ENCODE assay signal across 17 cellular contexts in genomic region chr6:168906251-168906845, GRCh38.
A peak's percentile ranks its signal among the peaks of the same experiment; 100 is the strongest.
DNase-seq lines count a peak whose midpoint lies in the region; ATAC-seq, FAIRE-seq and TF ChIP-seq lines count a peak whose summit lies in the region.
"Had no signal": no experiment of that assay in that cellular context is flagged by ENCODE, and none has a peak within 500 bp of the region (broad histone marks: within the 10 kb centered on the region; RNA-seq: fewer than 3 reads in every experiment).

No MANE protein-coding gene starts in this region.

- H3K27ac Mint-ChIP-seq in progenitor cell of endocrine pancreas = peak overlapping the region; percentile 71

- intact Hi-C loops in K562 (cut with micrococcal nuclease) = no loop called here

- WGBS in K562 (ENCODE audit: insufficient coverage, low coverage, missing lambda C conversion rate) = under 1% methylated on average over 7 of the region's 7 CpGs
- WGBS in mesendoderm (ENCODE audit: extremely low coverage, insufficient coverage, low lambda C conversion rate) = no CpG with 5 or more reads among the region's 7 CpGs
- 62 to 68% methylated on average over 3 to 7 of the region's 7 CpGs for WGBS in upper lobe of left lung, 2 donors

- H3K79me1 ChIP-seq in mesendoderm (ENCODE audit: low read length) = no peaks in the 10 kb centered on the region

- BruUV-seq in K562 (replicated peaks; lab: Mats Ljungman, UMichigan) = no TSS peak

- no peak overlapping the region for H2AFZ ChIP-seq in K562 (ENCODE audit: low read depth, low read length)

- DNase-seq in NCI-H526 (lab: John Stamatoyannopoulos, UW) (peak; percentile 25 to 65), K562 (ENCODE audit: extremely low read depth in 1 of 4, low spot score in 3 of 4) (no peak), mesendoderm (peak; percentile 19), progenitor cell of endocrine pancreas (ENCODE audit: low spot score, unreplicated experiment) (no peak), GF-D8 (lab: John Stamatoyannopoulos, UW) (no peak), upper lobe of left lung (no peak), NCI-H1092 treated with DMSO at 0.1 percent for 48 hours (lab: John Stamatoyannopoulos, UW) (no peak)
- DNase-seq: ACHN; CD4-positive, CD25-positive, alpha-beta regulatory T cell; IMR-90; NCI-H1417 treated with DMSO at 0.1 percent for 48 hours; NCI-H345; PC-3; SK-N-SH had no signal

- no peak for TF ChIP-seq EP300 in K562 (IDR thresholded peaks at IDR 0.05; ENCODE audit: low read length)
- no peak for TF ChIP-seq EP300 in upper lobe of left lung (IDR thresholded peaks at IDR 0.05)

- H3K36me3 ChIP-seq in K562 (ENCODE audit: control insufficient read depth, insufficient read depth, low read length) (no peaks in the 10 kb centered on the region), mesendoderm (ENCODE audit: control insufficient read depth, insufficient read depth, low read length) (no peaks in the 10 kb centered on the region), upper lobe of left lung (no peaks in the 10 kb centered on the region)
- H3K36me3 ChIP-seq: HAP-1 had no signal

- H3K79me2 ChIP-seq in K562 (ENCODE audit: control insufficient read depth, insufficient read depth, low read length) = no peaks in the 10 kb centered on the region
- H3K79me2 ChIP-seq in mesendoderm (ENCODE audit: control insufficient read depth, insufficient read depth, low read length) = no peaks in the 10 kb centered on the region

- H3K4me2 ChIP-seq in K562 (ENCODE audit: insufficient read depth, low read length) (no peak overlapping the region), mesendoderm (ENCODE audit: low read length) (no peak overlapping the region)
- H3K4me2 ChIP-seq: SK-N-SH had no signal

- no peak overlapping the region for H2AK5ac ChIP-seq in mesendoderm (ENCODE audit: low read length)

- CTCF ChIA-PET in K562 (lab: Yijun Ruan, JAX; ENCODE audit: low intra/inter-chr PET ratio) = no interaction called here

- H3K36me3 Mint-ChIP-seq in progenitor cell of endocrine pancreas (ENCODE audit: insufficient read depth) = no peaks in the 10 kb centered on the region

- ATAC-seq in K562 (no peak), upper lobe of left lung (ENCODE audit: low FRiP score in 2 of 2) (no peak), GM18520 (IDR thresholded peaks at IDR 0.05; ENCODE audit: unreplicated experiment) (no peak)
- ATAC-seq: PC-3 had no signal

- H3K4me1 ChIP-seq in K562 (replicated peaks in 1 of 2; ENCODE audit: control insufficient read depth in 2 of 2, insufficient read depth in 2 of 2, low read length in 2 of 2) (no peaks in the 10 kb centered on the region), mesendoderm (ENCODE audit: control insufficient read depth, low read depth, low read length) (no peaks in the 10 kb centered on the region), upper lobe of left lung (no peaks in the 10 kb centered on the region)
- H3K4me1 ChIP-seq: HAP-1 had no signal

- H3K4me3 ChIP-seq in K562 = no peak overlapping the region
- no peak overlapping the region for H3K4me3 ChIP-seq in mesendoderm (ENCODE audit: low read length)
- H3K4me3 ChIP-seq in upper lobe of left lung = no peak overlapping the region
- H3K4me3 ChIP-seq: HAP-1 had no signal

- POLR2A ChIA-PET in K562 (lab: Yijun Ruan, JAX) = interaction anchor here (0.6 to 1.2 kb wide), 2 partner anchors 16 to 376 kb away, joined by 3 read pairs; no protein-coding TSS in a partner anchor

- no peak for TF ChIP-seq POLR2A in K562 (conservative IDR thresholded peaks at IDR 0.05)
- TF ChIP-seq POLR2A in upper lobe of left lung (IDR thresholded peaks at IDR 0.05) = no peak

- H3K4me3 Mint-ChIP-seq in progenitor cell of endocrine pancreas (ENCODE audit: low read depth) = no peak overlapping the region
- H3K4me3 Mint-ChIP-seq: CD4-positive, CD25-positive, alpha-beta regulatory T cell had no signal

- H4K5ac ChIP-seq in mesendoderm (ENCODE audit: low read length) = no peak overlapping the region

- no peak for FAIRE-seq in K562 (lab: Jason Lieb, UNC)
- FAIRE-seq: GM18507 had no signal

- H3K18ac ChIP-seq in mesendoderm (ENCODE audit: low read length) = no peak overlapping the region

- H3K27me3 ChIP-seq in K562 (ENCODE audit: control insufficient read depth in 2 of 2, insufficient read depth in 2 of 2, low read length in 2 of 2) = peaks cover 8 to 18% of the 10 kb centered on the region in 2 experiments
- no peaks in the 10 kb centered on the region for H3K27me3 ChIP-seq in mesendoderm (ENCODE audit: insufficient read depth, low read length, poor library complexity)
- no peaks in the 10 kb centered on the region for H3K27me3 ChIP-seq in upper lobe of left lung

- TF ChIP-seq CTCF in K562 (IDR thresholded peaks at IDR 0.05 in 2 of 3, conservative IDR thresholded peaks at IDR 0.05 in 1 of 3; ENCODE audit: insufficient read depth in 2 of 3, low read depth in 1 of 3, low read length in 3 of 3) (no peak), progenitor cell of endocrine pancreas (IDR thresholded peaks at IDR 0.05; ENCODE audit: unreplicated experiment) (no peak), upper lobe of left lung (IDR thresholded peaks at IDR 0.05) (no peak)

- H3K9ac ChIP-seq in K562 (ENCODE audit: insufficient read depth in 1 of 2, low read depth in 2 of 2, low read length in 2 of 2) = no peak overlapping the region
- H3K9ac ChIP-seq in mesendoderm (ENCODE audit: low read length) = no peak overlapping the region
- H3K9ac ChIP-seq: SK-N-SH had no signal

- H3K56ac ChIP-seq in mesendoderm (ENCODE audit: low read length) = no peak overlapping the region

- H3K27ac ChIP-seq in K562 (ENCODE audit: extremely low read depth, low read depth, low read length) = no peak overlapping the region
- no peak overlapping the region for H3K27ac ChIP-seq in mesendoderm (ENCODE audit: low read depth, low read length)
- no peak overlapping the region for H3K27ac ChIP-seq in upper lobe of left lung

- H3K4me1 Mint-ChIP-seq in progenitor cell of endocrine pancreas (ENCODE audit: low read depth) = peaks cover 9% of the 10 kb centered on the region

- no peaks in the 10 kb centered on the region for H3K9me1 ChIP-seq in K562 (ENCODE audit: control insufficient read depth, insufficient read depth, low read length)

- H2BK5ac ChIP-seq in mesendoderm (ENCODE audit: low read length) = no peak overlapping the region

- H3K27me3 Mint-ChIP-seq in progenitor cell of endocrine pancreas = peaks cover 7% of the 10 kb centered on the region
- H3K27me3 Mint-ChIP-seq: CD4-positive, CD25-positive, alpha-beta regulatory T cell had no signal

- no peak overlapping the region for H3K23ac ChIP-seq in mesendoderm (ENCODE audit: low read length)

- TF ChIP-seq RAD21 in K562 (CRISPR knock-in tag; conservative IDR thresholded peaks at IDR 0.05 in 1 of 2, IDR thresholded peaks at IDR 0.05 in 1 of 2) = no peak

- no peak overlapping the region for H2BK120ac ChIP-seq in mesendoderm (ENCODE audit: low read depth, low read length)

- in situ Hi-C loops in K562 (cut with MboI) = no loop called here

- no peaks in the 10 kb centered on the region for H4K20me1 ChIP-seq in K562 (replicated peaks; ENCODE audit: control insufficient read depth, insufficient read depth, low read length)

- no peak overlapping the region for H2BK15ac ChIP-seq in mesendoderm (replicated peaks; ENCODE audit: low read depth)

- H3K9me3 ChIP-seq in K562 (replicated peaks; ENCODE audit: control insufficient read depth, insufficient read depth, low read depth, low read length) = no peaks in the 10 kb centered on the region
- no peaks in the 10 kb centered on the region for H3K9me3 ChIP-seq in upper lobe of left lung
- H3K9me3 ChIP-seq: HAP-1, SK-N-SH had no signal

- H3K9me3 Mint-ChIP-seq in progenitor cell of endocrine pancreas (ENCODE audit: low read depth) = peaks cover 18% of the 10 kb centered on the region

- no peak overlapping the region for H3K4ac ChIP-seq in mesendoderm (ENCODE audit: low read depth, low read length)

- no peak overlapping the region for H4K8ac ChIP-seq in mesendoderm (ENCODE audit: low read depth, low read length)

TF ChIP-seq in K562, 482 proteins besides CTCF, POLR2A, EP300 and RAD21:
- TF ChIP-seq, protein P1, sequence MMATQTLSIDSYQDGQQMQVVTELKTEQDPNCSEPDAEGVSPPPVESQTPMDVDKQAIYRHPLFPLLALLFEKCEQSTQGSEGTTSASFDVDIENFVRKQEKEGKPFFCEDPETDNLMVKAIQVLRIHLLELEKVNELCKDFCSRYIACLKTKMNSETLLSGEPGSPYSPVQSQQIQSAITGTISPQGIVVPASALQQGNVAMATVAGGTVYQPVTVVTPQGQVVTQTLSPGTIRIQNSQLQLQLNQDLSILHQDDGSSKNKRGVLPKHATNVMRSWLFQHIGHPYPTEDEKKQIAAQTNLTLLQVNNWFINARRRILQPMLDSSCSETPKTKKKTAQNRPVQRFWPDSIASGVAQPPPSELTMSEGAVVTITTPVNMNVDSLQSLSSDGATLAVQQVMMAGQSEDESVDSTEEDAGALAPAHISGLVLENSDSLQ (IDR thresholded peaks at IDR 0.05) = peak; percentile 65
- TF ChIP-seq, protein P2, sequence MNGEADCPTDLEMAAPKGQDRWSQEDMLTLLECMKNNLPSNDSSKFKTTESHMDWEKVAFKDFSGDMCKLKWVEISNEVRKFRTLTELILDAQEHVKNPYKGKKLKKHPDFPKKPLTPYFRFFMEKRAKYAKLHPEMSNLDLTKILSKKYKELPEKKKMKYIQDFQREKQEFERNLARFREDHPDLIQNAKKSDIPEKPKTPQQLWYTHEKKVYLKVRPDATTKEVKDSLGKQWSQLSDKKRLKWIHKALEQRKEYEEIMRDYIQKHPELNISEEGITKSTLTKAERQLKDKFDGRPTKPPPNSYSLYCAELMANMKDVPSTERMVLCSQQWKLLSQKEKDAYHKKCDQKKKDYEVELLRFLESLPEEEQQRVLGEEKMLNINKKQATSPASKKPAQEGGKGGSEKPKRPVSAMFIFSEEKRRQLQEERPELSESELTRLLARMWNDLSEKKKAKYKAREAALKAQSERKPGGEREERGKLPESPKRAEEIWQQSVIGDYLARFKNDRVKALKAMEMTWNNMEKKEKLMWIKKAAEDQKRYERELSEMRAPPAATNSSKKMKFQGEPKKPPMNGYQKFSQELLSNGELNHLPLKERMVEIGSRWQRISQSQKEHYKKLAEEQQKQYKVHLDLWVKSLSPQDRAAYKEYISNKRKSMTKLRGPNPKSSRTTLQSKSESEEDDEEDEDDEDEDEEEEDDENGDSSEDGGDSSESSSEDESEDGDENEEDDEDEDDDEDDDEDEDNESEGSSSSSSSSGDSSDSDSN (IDR thresholded peaks at IDR 0.05; ENCODE audit: borderline replicate concordance in 1 of 2, low read depth in 2 of 2, low read length in 2 of 2) = no peak

Comparison
In these comparisons a context has a peak if more than half of its experiments do, and no peak if none do; other contexts are left out.
1. DNase-seq: peak in NCI-H526 (2 of 2) and mesendoderm (single experiment); none in K562 (0 of 4), progenitor cell of endocrine pancreas (single experiment), GF-D8 (single experiment), upper lobe of left lung (0 of 2) and NCI-H1092 treated with DMSO at 0.1 percent for 48 hours (single experiment).